Comparison of ENCODE assay signal across 1 cellular context in genomic region chr22:22064580-22064979, GRCh38.
TF ChIP-seq lines count a peak whose summit lies in the region.

No MANE protein-coding gene starts in this region.

TF ChIP-seq in K562, 482 proteins besides CTCF, POLR2A, EP300 and RAD21 (continued from another document):
- 0 out of 4 replicates have a peak, but pooled peaks of 1 of the 2 experiments have one; percentile 50 for TF ChIP-seq ZNF318 (IDR thresholded peaks at IDR 0.05; ENCODE audit: borderline replicate concordance in 1 of 2, low read depth in 1 of 2)
- TF ChIP-seq ZNF3 (CRISPR knock-in tag; IDR thresholded peaks at IDR 0.05): peak; percentile 67; the same call in 1 of the 2 replicates
- no peak for TF ChIP-seq ZNF41 (CRISPR knock-in tag; conservative IDR thresholded peaks at IDR 0.05)
